8 cellular contexts compared by ENCODE assay signal in the genomic region with DNA sequence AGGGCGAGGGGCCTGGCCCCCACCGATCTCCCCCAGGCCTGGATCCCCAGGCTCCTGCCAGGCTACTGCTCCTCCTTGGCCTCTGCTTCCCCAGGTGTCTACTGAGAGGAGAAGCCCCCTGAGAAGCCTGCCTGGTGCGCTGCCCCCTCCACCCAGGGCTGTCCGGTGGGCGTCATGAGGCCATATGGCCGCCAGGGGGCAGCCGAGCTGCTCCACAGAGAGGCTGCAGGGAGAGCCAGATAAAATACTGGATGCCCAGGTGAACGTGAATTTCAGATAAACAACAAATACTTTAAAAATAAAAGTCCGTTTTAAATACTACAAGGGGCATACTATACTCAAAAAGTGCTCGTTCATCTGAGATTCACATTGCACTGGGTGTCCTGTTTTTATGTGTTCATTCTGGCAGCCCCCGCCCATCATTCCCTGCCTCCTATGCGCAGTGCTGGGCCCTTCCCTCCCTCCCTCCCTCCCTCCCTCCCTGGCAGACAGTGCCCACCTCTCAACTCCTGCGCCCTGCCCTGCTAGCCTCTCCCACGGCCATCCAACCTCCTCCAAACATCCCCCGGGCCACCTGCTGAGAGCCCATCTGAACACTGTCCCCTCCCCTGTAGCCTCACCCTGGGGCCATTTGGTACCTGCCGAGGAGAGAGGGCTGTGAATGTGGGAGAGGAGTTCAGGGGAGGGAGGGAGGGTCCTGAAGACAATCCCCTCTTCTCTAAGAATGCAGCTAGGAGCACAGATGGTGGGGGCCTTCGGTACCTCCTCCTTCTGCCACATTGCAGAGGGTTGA. TPM values are rescaled to one million over a fixed set of nuclear protein-coding genes. Genes with fewer than 3 reads are reported as not detected.
DNase-seq lines count a peak whose midpoint lies in the region; ATAC-seq and TF ChIP-seq lines count a peak whose summit lies in the region.

No MANE protein-coding gene starts in this region.

- H2AFZ ChIP-seq in SK-N-SH (ENCODE audit: low read depth): no peak overlapping the region

- POLR2A ChIA-PET in Caco-2 (lab: Charles Lee) (no interaction called here), SK-N-SH (lab: Yijun Ruan, JAX) (no interaction called here)

- TF ChIP-seq RAD21 in SK-N-SH (IDR thresholded peaks at IDR 0.05; ENCODE audit: low read length): peak; percentile 81

- no peak overlapping the region for H3K9ac ChIP-seq in SK-N-SH

- CTCF ChIA-PET in Caco-2 (lab: Charles Lee): interaction anchor here (0.6 to 1.8 kb wide), 5 partner anchors 9 to 830 kb away, joined by 3 to 9 read pairs (median 4); no protein-coding TSS in a partner anchor
- CTCF ChIA-PET in SK-N-SH (lab: Yijun Ruan, JAX): interaction anchor here (0.8 to 4.2 kb wide), 17 partner anchors 8 to 609 kb away, joined by 3 to 46 read pairs (median 5); partner anchors contain the start of genes LINGO1, PSTPIP1 and SCAPER
- CTCF ChIA-PET in activated naive CD4-positive, alpha-beta T cell treated with anti-CD3 and anti-CD28 coated beads, Interleukin-2, amount 10 ng/mL, durations not matched to agents 7 days and 5 days (lab: Charles Lee): interaction anchor here (0.6 to 7.0 kb wide), 11 partner anchors 9 to 519 kb away, joined by 3 to 103 read pairs (median 5); partner anchors contain the start of gene PSTPIP1

- no peaks in the 10 kb centered on the region for H3K27me3 Mint-ChIP-seq in Caco-2 (ENCODE audit: insufficient read depth, unreplicated experiment)
- H3K27me3 Mint-ChIP-seq in activated naive CD4-positive, alpha-beta T cell treated with anti-CD3 and anti-CD28 coated beads, Interleukin-2, amount 10 ng/mL, durations not matched to agents 7 days and 5 days: no peaks in the 10 kb centered on the region

- TF ChIP-seq EP300 in SK-N-SH (IDR thresholded peaks at IDR 0.05; ENCODE audit: borderline replicate concordance in 1 of 2, low read depth in 1 of 2, low read length in 1 of 2): no peak

- no peak overlapping the region for H3K4me2 ChIP-seq in SK-N-SH

- DNase-seq in Caco-2 (peak; percentile 48 to 82), HT-29 (ENCODE audit: low spot score) (peak; percentile 83), SK-N-SH (peak; percentile 94), glomerular visceral epithelial cell (ENCODE audit: extremely low spot score) (peak; percentile 61), pons (ENCODE audit: low spot score) (peak; percentile 42), foreskin melanocyte (no peak)
- DNase-seq in activated naive CD4-positive, alpha-beta T cell treated with anti-CD3 and anti-CD28 coated beads, Interleukin-2, amount 10 ng/mL, durations not matched to agents 7 days and 5 days: peak; percentile 73

- peaks cover 4% of the 10 kb centered on the region for H3K36me3 Mint-ChIP-seq in Caco-2 (ENCODE audit: insufficient read depth, unreplicated experiment)
- peaks cover 65% of the 10 kb centered on the region for H3K36me3 Mint-ChIP-seq in activated naive CD4-positive, alpha-beta T cell treated with anti-CD3 and anti-CD28 coated beads, Interleukin-2, amount 10 ng/mL, durations not matched to agents 7 days and 5 days

- H3K4me3 ChIP-seq in Caco-2 (ENCODE audit: low read depth, low read length): no peak overlapping the region
- no peak overlapping the region; a peak in 1 of 4 replicates for H3K4me3 ChIP-seq in SK-N-SH (ENCODE audit: low read depth in 2 of 2, low read length in 1 of 2)

- no peaks in the 10 kb centered on the region for H3K9me3 Mint-ChIP-seq in Caco-2 (ENCODE audit: unreplicated experiment)
- no peaks in the 10 kb centered on the region for H3K9me3 Mint-ChIP-seq in activated naive CD4-positive, alpha-beta T cell treated with anti-CD3 and anti-CD28 coated beads, Interleukin-2, amount 10 ng/mL, durations not matched to agents 7 days and 5 days

- no peak for ATAC-seq in GM18870 (IDR thresholded peaks at IDR 0.05; ENCODE audit: unreplicated experiment)

- no peaks in the 10 kb centered on the region for H3K79me2 ChIP-seq in SK-N-SH (ENCODE audit: insufficient read depth)

- H3K27ac ChIP-seq in SK-N-SH (ENCODE audit: low read depth in 2 of 2, low read length in 1 of 2): no peak overlapping the region

- no peaks in the 10 kb centered on the region for H3K4me1 Mint-ChIP-seq in Caco-2 (ENCODE audit: low read depth, unreplicated experiment)
- H3K4me1 Mint-ChIP-seq in activated naive CD4-positive, alpha-beta T cell treated with anti-CD3 and anti-CD28 coated beads, Interleukin-2, amount 10 ng/mL, durations not matched to agents 7 days and 5 days: peaks cover 53% of the 10 kb centered on the region

- H3K4me3 Mint-ChIP-seq in Caco-2 (ENCODE audit: unreplicated experiment): no peak overlapping the region
- no peak overlapping the region for H3K4me3 Mint-ChIP-seq in activated naive CD4-positive, alpha-beta T cell treated with anti-CD3 and anti-CD28 coated beads, Interleukin-2, amount 10 ng/mL, durations not matched to agents 7 days and 5 days

- BruUV-seq in Caco-2 (replicated peaks; lab: Mats Ljungman, UMichigan): no TSS peak

- no peaks in the 10 kb centered on the region for H3K9me2 ChIP-seq in SK-N-SH

- H3K9me3 ChIP-seq in Caco-2 (no peaks in the 10 kb centered on the region), SK-N-SH (no peaks in the 10 kb centered on the region)

- TF ChIP-seq CTCF in Caco-2 (IDR thresholded peaks at IDR 0.05; ENCODE audit: insufficient read depth in 1 of 2, low read depth in 1 of 2, low read length in 1 of 2, severe bottlenecking in 1 of 2, unreplicated experiment in 1 of 2) (peak; percentile 93 to 96), SK-N-SH (IDR thresholded peaks at IDR 0.05) (peak; percentile 94)

- H3K27me3 ChIP-seq in Caco-2 (replicated peaks; ENCODE audit: control insufficient read depth, insufficient read depth, low read length) (no peaks in the 10 kb centered on the region), SK-N-SH (ENCODE audit: insufficient read depth) (no peaks in the 10 kb centered on the region)

- intact Hi-C loops in Caco-2 (cut with micrococcal nuclease; ENCODE audit: unreplicated experiment): loop anchor here (1.0 to 2.0 kb wide), 2 partner anchors 83 to 472 kb away; no protein-coding TSS in a partner anchor

- no peak overlapping the region for H3K27ac Mint-ChIP-seq in Caco-2 (ENCODE audit: unreplicated experiment)
- peak overlapping the region; percentile 73 for H3K27ac Mint-ChIP-seq in activated naive CD4-positive, alpha-beta T cell treated with anti-CD3 and anti-CD28 coated beads, Interleukin-2, amount 10 ng/mL, durations not matched to agents 7 days and 5 days

- H3K36me3 ChIP-seq in Caco-2 (ENCODE audit: control insufficient read depth, insufficient read depth, low read length) (no peaks in the 10 kb centered on the region), SK-N-SH (replicated peaks in 1 of 2; ENCODE audit: control insufficient read depth in 1 of 2, insufficient read depth in 2 of 2, low read length in 1 of 2) (no peaks in the 10 kb centered on the region)

- H3F3A ChIP-seq in SK-N-SH (replicated peaks; ENCODE audit: insufficient read depth): no peaks in the 10 kb centered on the region

- H3K4me1 ChIP-seq in Caco-2: no peaks in the 10 kb centered on the region
- H3K4me1 ChIP-seq in SK-N-SH (ENCODE audit: control insufficient read depth in 1 of 2, insufficient read depth in 2 of 2, low read depth in 1 of 2, low read length in 1 of 2): peaks cover 0 to 10% of the 10 kb centered on the region in 2 experiments; a peak in 3 of 4 replicates

- no peaks in the 10 kb centered on the region for H4K20me1 ChIP-seq in SK-N-SH (ENCODE audit: insufficient read depth)

- 25% methylated on average over 16 of the region's 17 CpGs for WGBS in SK-N-SH (ENCODE audit: low lambda C conversion rate)

TF ChIP-seq in SK-N-SH, 30 proteins besides CTCF, POLR2A, EP300 and RAD21:
- TF ChIP-seq SMC3 (IDR thresholded peaks at IDR 0.05; ENCODE audit: low read depth, low read length): peak; percentile 65
- no peak for TF ChIP-seq TEAD4 (IDR thresholded peaks at IDR 0.05; ENCODE audit: borderline replicate concordance, insufficient read depth)

RNA-seq across cellular contexts. Expression of gene PSTPIP1, which starts 29.5 kb away (rescaled TPM):
- total RNA-seq in Caco-2 (2022): not detected in 2 replicates
- total RNA-seq in HT-29 (2014; rRNA removed; shearing (Covaris generic)): 0.76 TPM in 1 of 2 replicates, not detected in the other
- 0.69 and 1.1 TPM in 2 replicates for polyA plus RNA-seq in SK-N-SH (2012; rRNA removed)
- polyA plus RNA-seq in SK-N-SH (2012; cell fraction: cytosol; rRNA removed): 0.40 and 0.66 TPM in 2 replicates
- 2.7 and 3.4 TPM in 2 replicates for polyA plus RNA-seq in SK-N-SH (2012; cell fraction: nucleus; rRNA removed)

RNA-seq across cellular contexts. Expression of gene TSPAN3, which starts 46.4 kb away (rescaled TPM):
- total RNA-seq in Caco-2 (2022): 224 and 237 TPM in 2 replicates
- total RNA-seq in HT-29 (2014; rRNA removed; shearing (Covaris generic)): 363 and 364 TPM in 2 replicates
- 409 and 600 TPM in 2 replicates for polyA plus RNA-seq in SK-N-SH (2012; rRNA removed)
- polyA plus RNA-seq in SK-N-SH (2012; cell fraction: cytosol; rRNA removed): 514 and 573 TPM in 2 replicates
- polyA plus RNA-seq in SK-N-SH (2012; cell fraction: nucleus; rRNA removed): 155 and 239 TPM in 2 replicates
